Comparison of ENCODE assay signal across 8 cellular contexts in the genomic region with DNA sequence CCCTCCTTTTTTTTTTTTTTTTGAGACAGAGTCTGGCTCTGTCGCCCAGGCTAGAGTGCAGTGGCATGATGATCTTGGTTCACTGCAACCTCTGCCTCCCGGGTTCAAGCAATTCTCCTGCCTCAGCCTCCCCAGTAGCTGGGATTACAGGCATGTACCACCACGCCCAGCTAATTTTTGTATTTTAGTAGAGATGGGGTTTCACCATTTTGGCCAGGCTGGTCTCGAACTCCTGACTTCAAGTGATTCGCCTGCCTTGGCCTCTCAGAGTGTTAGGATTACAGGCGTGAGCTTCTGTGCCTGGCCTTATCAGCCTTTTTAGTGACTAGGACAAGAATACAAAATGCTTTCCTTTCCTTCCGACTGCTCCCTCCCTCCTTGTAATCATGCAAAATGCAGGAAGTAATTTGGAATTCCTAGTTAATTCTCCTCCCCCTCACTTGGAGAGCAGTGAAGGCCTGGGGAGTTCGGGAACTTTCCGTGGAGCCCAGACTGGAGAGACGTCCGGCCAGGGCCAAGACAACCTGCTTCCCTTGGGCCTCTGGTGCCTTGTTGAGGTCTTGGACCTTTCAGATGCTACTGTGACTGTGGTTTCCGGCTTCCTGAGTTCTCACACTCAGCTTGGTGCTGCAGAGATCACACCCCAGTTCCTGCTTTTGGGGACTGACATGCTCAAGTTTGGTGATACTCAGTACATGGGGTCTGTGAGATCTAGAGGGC. TPM values are rescaled to one million over a fixed set of nuclear protein-coding genes. Genes with fewer than 3 reads are reported as not detected.
DNase-seq lines count a peak whose midpoint lies in the region; ATAC-seq and TF ChIP-seq lines count a peak whose summit lies in the region.
"Not testable (repeated sequence)": the region's sequence is repeated elsewhere in the genome, so short reads cannot be mapped to it uniquely, and the experiment has no call there.

No MANE protein-coding gene starts in this region.

- not testable (repeated sequence) for H3K4me2 ChIP-seq in KMS-11

- not testable (repeated sequence) for H3K79me2 ChIP-seq in KMS-11 (ENCODE audit: insufficient read depth, low read depth)

- not testable (repeated sequence) for H3K27me3 Mint-ChIP-seq in activated B cell treated with CpG ODN at 0.5 μM for 24 hours

- peak overlapping the region; percentile 99 for H3K27ac Mint-ChIP-seq in activated B cell treated with CpG ODN at 0.5 μM for 24 hours
- peak overlapping the region; percentile 99 for H3K27ac Mint-ChIP-seq in stimulated activated effector memory CD8-positive, alpha-beta T cell treated with anti-CD3 and anti-CD28 coated beads, Interleukin-12 subunit alpha, Interleukin-12 subunit beta, amount 100 ng/mL, for 72 hours

- intact Hi-C loops in activated B cell treated with CpG ODN at 0.5 μM for 24 hours (cut with micrococcal nuclease): loop anchor here (1.0 kb wide), 1 partner anchor 25 kb away; no protein-coding TSS in a partner anchor
- intact Hi-C loops in left ventricle myocardium inferior (cut with micrococcal nuclease): not testable (repeated sequence)

- not testable (repeated sequence) for H3K36me3 ChIP-seq in KMS-11 (ENCODE audit: insufficient read depth); left ventricle myocardium inferior

- not testable (repeated sequence) for H3K36me3 Mint-ChIP-seq in activated B cell treated with CpG ODN at 0.5 μM for 24 hours (ENCODE audit: low read depth); stimulated activated effector memory CD8-positive, alpha-beta T cell treated with anti-CD3 and anti-CD28 coated beads, Interleukin-12 subunit alpha, Interleukin-12 subunit beta, amount 100 ng/mL, for 72 hours

- H3K9me3 Mint-ChIP-seq in activated B cell treated with CpG ODN at 0.5 μM for 24 hours; stimulated activated effector memory CD8-positive, alpha-beta T cell treated with anti-CD3 and anti-CD28 coated beads, Interleukin-12 subunit alpha, Interleukin-12 subunit beta, amount 100 ng/mL, for 72 hours: not testable (repeated sequence)

- peaks cover 52% of the 10 kb centered on the region for H3K4me1 Mint-ChIP-seq in activated B cell treated with CpG ODN at 0.5 μM for 24 hours
- peaks cover 32% of the 10 kb centered on the region for H3K4me1 Mint-ChIP-seq in stimulated activated effector memory CD8-positive, alpha-beta T cell treated with anti-CD3 and anti-CD28 coated beads, Interleukin-12 subunit alpha, Interleukin-12 subunit beta, amount 100 ng/mL, for 72 hours

- H3K4me3 Mint-ChIP-seq in activated B cell treated with CpG ODN at 0.5 μM for 24 hours: peak overlapping the region; percentile 80
- H3K4me3 Mint-ChIP-seq in stimulated activated effector memory CD8-positive, alpha-beta T cell treated with anti-CD3 and anti-CD28 coated beads, Interleukin-12 subunit alpha, Interleukin-12 subunit beta, amount 100 ng/mL, for 72 hours: peak overlapping the region; percentile 79

- not testable (repeated sequence) for H3K9me3 ChIP-seq in left ventricle myocardium inferior (replicated peaks)

- peak; percentile 56 for ATAC-seq in GM21737 (IDR thresholded peaks at IDR 0.05; ENCODE audit: unreplicated experiment)
- ATAC-seq in activated B cell treated with CpG ODN at 0.5 μM for 24 hours (ENCODE audit: low read depth): peak; percentile 34
- ATAC-seq in stimulated activated effector memory CD8-positive, alpha-beta T cell treated with anti-CD3 and anti-CD28 coated beads, Interleukin-12 subunit alpha, Interleukin-12 subunit beta, amount 100 ng/mL, for 72 hours: peak; percentile 23

- POLR2A ChIA-PET in activated B cell treated with CpG ODN at 0.5 μM for 24 hours (lab: Charles Lee): interaction anchor here (0.5 to 18.2 kb wide), 6 partner anchors 9 to 483 kb away, joined by 3 to 764 read pairs (median 4); partner anchors contain the start of genes EIF6, NFS1, RBM39 and ROMO1

- H4K20me1 ChIP-seq in KMS-11 (ENCODE audit: insufficient read depth): not testable (repeated sequence)

- H3K4me1 ChIP-seq in KMS-11 (ENCODE audit: low read depth, poor library complexity, severe bottlenecking): not testable (repeated sequence)
- H3K4me1 ChIP-seq in left ventricle myocardium inferior: peaks cover 53% of the 10 kb centered on the region

- H3K27ac ChIP-seq in KMS-11: not testable (repeated sequence)
- H3K27ac ChIP-seq in angular gyrus (ENCODE audit: low read depth, low read length) (peak overlapping the region; percentile 67), left ventricle myocardium inferior (replicated peaks) (peak overlapping the region; percentile 96)

- CTCF ChIA-PET in activated B cell treated with CpG ODN at 0.5 μM for 24 hours (lab: Charles Lee): interaction anchor here (3.0 kb wide), 1 partner anchor 25 kb away, joined by 19 read pairs; the partner anchor contains the start of gene RBM39

- not testable (repeated sequence) for H3K27me3 ChIP-seq in KMS-11 (ENCODE audit: insufficient read depth, low read depth); left ventricle myocardium inferior (ENCODE audit: low read depth)

- H3K9ac ChIP-seq in KMS-11: not testable (repeated sequence)

- H2AFZ ChIP-seq in KMS-11 (ENCODE audit: low read depth): 0 out of 2 replicates have a peak overlapping the region, but pooled peaks have one; percentile 8

- not testable (repeated sequence) for TF ChIP-seq CTCF in KMS-11 (conservative IDR thresholded peaks at IDR 0.05; ENCODE audit: low read depth, low read length); activated B cell treated with CpG ODN at 0.5 μM for 24 hours (IDR thresholded peaks at IDR 0.05); left ventricle myocardium inferior (IDR thresholded peaks at IDR 0.05; ENCODE audit: borderline replicate concordance)

- peak; percentile 86 for DNase-seq in GF-D8 (lab: John Stamatoyannopoulos, UW)
- peak; percentile 51 for DNase-seq in activated B cell treated with CpG ODN at 0.5 μM for 24 hours
- peak; percentile 66 for DNase-seq in left ventricle myocardium inferior
- peak in 39 of 56 donors; percentile 1 to 60 (median 21) for DNase-seq in nucleus accumbens (lab: John Stamatoyannopoulos, UW)
- DNase-seq in stimulated activated effector memory CD8-positive, alpha-beta T cell treated with anti-CD3 and anti-CD28 coated beads, Interleukin-12 subunit alpha, Interleukin-12 subunit beta, amount 100 ng/mL, for 72 hours (ENCODE audit: low spot score in 2 of 2): peak; percentile 28 to 78

- not testable (repeated sequence) for H3K4me3 ChIP-seq in KMS-11 (IDR thresholded peaks at IDR 0.05; ENCODE audit: insufficient read depth, low read depth, low read length); left ventricle myocardium inferior

RNA-seq across cellular contexts. Expression of gene PHF20, which starts 4.0 kb away (rescaled TPM):
- total RNA-seq in activated B cell treated with CpG ODN at 0.5 μM for 24 hours (72.3 and 86.0 TPM in 2 replicates), left ventricle myocardium inferior (35.9 TPM)

RNA-seq across cellular contexts. Expression of gene RBM39, which starts 25.8 kb away (rescaled TPM):
- total RNA-seq in activated B cell treated with CpG ODN at 0.5 μM for 24 hours: 432 and 483 TPM in 2 replicates
- total RNA-seq in left ventricle myocardium inferior: 128 TPM

Comparison
In these comparisons a context has a peak if more than half of its experiments do, and no peak if none do; other contexts are left out.
1. DNase-seq: peak in every context shown above with its lines; median percentile 86 in GF-D8; 66 in left ventricle myocardium inferior; 53 in stimulated activated effector memory CD8-positive, alpha-beta T cell treated with anti-CD3 and anti-CD28 coated beads, Interleukin-12 subunit alpha, Interleukin-12 subunit beta, amount 100 ng/mL, for 72 hours; 51 in activated B cell treated with CpG ODN at 0.5 μM for 24 hours; 21 in nucleus accumbens.